Comparison of ENCODE assay signal across 19 cellular contexts in the genomic region with DNA sequence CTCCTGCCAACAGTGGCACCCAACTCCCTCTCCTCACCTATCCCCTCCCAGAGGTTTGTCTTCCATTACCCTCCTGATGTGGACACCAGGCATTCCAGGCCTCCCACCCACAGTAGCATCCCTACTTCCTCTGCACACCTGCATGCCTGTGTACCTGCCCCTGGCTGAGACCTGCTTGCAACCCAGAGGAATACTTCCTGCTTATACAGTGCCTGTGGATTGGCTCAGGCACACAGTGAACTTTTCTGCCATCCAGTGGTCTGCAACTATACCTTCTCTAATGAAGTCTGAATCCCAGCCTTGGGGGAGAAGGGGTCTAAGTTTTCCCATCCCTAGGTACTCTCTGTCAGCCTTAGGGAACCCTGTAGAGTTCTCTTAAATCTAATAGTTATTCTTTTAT.
DNase-seq lines count a peak whose midpoint lies in the region; ATAC-seq and TF ChIP-seq lines count a peak whose summit lies in the region.
"Had no signal": no experiment of that assay in that cellular context is flagged by ENCODE, and none has a peak within 500 bp of the region (broad histone marks: within the 10 kb centered on the region; RNA-seq: fewer than 3 reads in every experiment).

No MANE protein-coding gene starts in this region.

- H3K27ac ChIP-seq in lower lobe of right lung (no peak overlapping the region), transverse colon (no peak overlapping the region)
- H3K27ac ChIP-seq: breast epithelium, heart left ventricle, ovary had no signal

- H3K4me3 ChIP-seq in LNCaP clone FGC (ENCODE audit: low read depth, low read length) (no peak overlapping the region), lower lobe of right lung (no peak overlapping the region), foreskin fibroblast (ENCODE audit: low read depth in 1 of 2, low read length in 2 of 2) (no peak overlapping the region), transverse colon (no peak overlapping the region)
- H3K4me3 ChIP-seq: breast epithelium, heart left ventricle, ovary had no signal

- H3K36me3 ChIP-seq in lower lobe of right lung: no peaks in the 10 kb centered on the region
- H3K36me3 ChIP-seq in transverse colon: no peaks in the 10 kb centered on the region
- H3K36me3 ChIP-seq: breast epithelium, heart left ventricle, ovary had no signal

- intact Hi-C loops in left colon (cut with DNase I, micrococcal nuclease) (no loop called here), lower lobe of right lung (cut with DNase I) (no loop called here), transverse colon (cut with DNase I; ENCODE audit: low total_unique reads) (no loop called here)

- H3K9me3 ChIP-seq in lower lobe of right lung (no peaks in the 10 kb centered on the region), transverse colon (no peaks in the 10 kb centered on the region)
- H3K9me3 ChIP-seq: breast epithelium, heart left ventricle, ovary, SK-N-SH had no signal

- DNase-seq in D341Med (ENCODE audit: low spot score) (peak; percentile 39), LNCaP clone FGC (ENCODE audit: low read depth) (no peak), amniotic epithelial cell (ENCODE audit: low read depth) (peak; percentile 1), left colon (no peak), lower lobe of right lung (no peak), foreskin fibroblast (no peak), transverse colon (no peak)
- DNase-seq: activated CD4-positive, alpha-beta memory T cell treated with anti-CD3 and anti-CD28 coated beads for 36 hours; activated T-cell treated with anti-CD3 and anti-CD28 coated beads, Interleukin-2, amount 50 U/mL, for 48 hours; AML-193; heart left ventricle; left cardiac atrium; NCI-H2171; ovary; SK-N-SH; stimulated activated CD4-positive, alpha-beta T cell treated with anti-CD3 and anti-CD28 coated beads, Interleukin-4, amount 100 ng/mL, for 1 hour; stimulated activated CD8-positive, alpha-beta memory T cell treated with anti-CD3 and anti-CD28 coated beads, Interleukin-4, amount 100 ng/mL, for 48 hours had no signal

- TF ChIP-seq CTCF in LNCaP clone FGC (IDR thresholded peaks at IDR 0.05; ENCODE audit: control insufficient read depth, extremely low read depth, insufficient read depth): peak; percentile 27
- TF ChIP-seq CTCF in lower lobe of right lung (IDR thresholded peaks at IDR 0.05): no peak
- TF ChIP-seq CTCF in foreskin fibroblast (IDR thresholded peaks at IDR 0.05; ENCODE audit: low read depth, low read length): no peak
- no peak for TF ChIP-seq CTCF in transverse colon (IDR thresholded peaks at IDR 0.05)

- TF ChIP-seq POLR2A in transverse colon (IDR thresholded peaks at IDR 0.05): no peak

- H3K27me3 ChIP-seq in lower lobe of right lung (ENCODE audit: low read depth) (no peaks in the 10 kb centered on the region), transverse colon (no peaks in the 10 kb centered on the region)
- H3K27me3 ChIP-seq: breast epithelium, heart left ventricle, ovary had no signal

- no peaks in the 10 kb centered on the region for H3K4me1 ChIP-seq in lower lobe of right lung
- H3K4me1 ChIP-seq in transverse colon: no peaks in the 10 kb centered on the region
- H3K4me1 ChIP-seq: breast epithelium, heart left ventricle had no signal

- in situ Hi-C loops in transverse colon (cut with MboI; ENCODE audit: low pct_ligation_motif_present in 1 of 4, low pct_unique_long_range_greater_than_20kb in 1 of 4, low sequenced_read_pairs in 3 of 4): no loop called here

- no peak for TF ChIP-seq EP300 in transverse colon (IDR thresholded peaks at IDR 0.05; ENCODE audit: low read depth)

- ATAC-seq in left colon (peak; percentile 35), lower lobe of right lung (no peak), GM18517 (IDR thresholded peaks at IDR 0.05; ENCODE audit: unreplicated experiment) (no peak)
- ATAC-seq: heart left ventricle, left cardiac atrium had no signal

Comparison
In these comparisons a context has a peak if more than half of its experiments do, and no peak if none do; other contexts are left out.
1. DNase-seq: peak in D341Med (single experiment) and amniotic epithelial cell (single experiment); none in LNCaP clone FGC (single experiment), left colon (0 of 2), lower lobe of right lung (single experiment), foreskin fibroblast (0 of 2) and transverse colon (single experiment).